Comparison of ENCODE assay signal across 1 cellular context in the genomic region with DNA sequence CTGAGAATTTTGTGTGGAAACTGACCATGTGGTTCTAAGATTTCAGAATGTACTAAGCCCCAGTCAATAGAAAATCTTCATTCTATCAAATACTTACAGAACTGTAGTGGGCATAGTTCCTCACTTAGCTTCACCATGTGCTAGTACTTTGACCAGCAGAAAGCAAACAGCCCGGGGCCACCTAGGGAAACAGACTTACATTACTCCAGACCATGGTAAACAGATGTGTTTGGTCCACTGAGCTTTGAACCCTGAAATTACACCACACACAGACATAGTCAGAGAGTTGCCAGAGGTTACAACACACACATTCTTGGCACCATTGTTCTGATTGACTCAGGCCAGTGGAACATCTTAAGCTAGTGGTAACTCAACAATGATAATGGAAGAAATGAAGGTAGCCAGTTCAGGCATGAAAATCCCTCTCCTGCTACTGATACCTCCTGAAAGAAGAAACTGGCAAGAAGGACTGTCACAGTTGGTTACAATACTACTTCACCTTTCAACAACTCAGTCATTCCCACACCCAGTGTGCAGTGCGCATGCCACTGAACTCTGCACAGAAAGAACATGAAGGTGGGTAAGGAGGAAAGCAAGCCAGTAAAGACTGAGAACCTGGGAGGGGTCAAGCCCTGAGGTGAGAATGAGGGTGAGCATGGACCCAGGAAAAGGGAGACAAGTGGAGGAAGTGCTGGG.
TF ChIP-seq lines count a peak whose summit lies in the region.

No MANE protein-coding gene starts in this region.

TF ChIP-seq in A549, 52 proteins besides CTCF, POLR2A, EP300 and RAD21 (continued from another document):
- TF ChIP-seq, protein P1, sequence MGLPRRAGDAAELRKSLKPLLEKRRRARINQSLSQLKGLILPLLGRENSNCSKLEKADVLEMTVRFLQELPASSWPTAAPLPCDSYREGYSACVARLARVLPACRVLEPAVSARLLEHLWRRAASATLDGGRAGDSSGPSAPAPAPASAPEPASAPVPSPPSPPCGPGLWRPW (IDR thresholded peaks at IDR 0.05): peak; percentile 70; the same call in 1 of the 2 replicates
- TF ChIP-seq FOSL2 (IDR thresholded peaks at IDR 0.05): 0 out of 2 replicates have a peak, but pooled peaks have one; percentile 36
- peak; percentile 50 for TF ChIP-seq FOSL2 (CRISPR knock-in tag; IDR thresholded peaks at IDR 0.05)
